In the genomic region with DNA sequence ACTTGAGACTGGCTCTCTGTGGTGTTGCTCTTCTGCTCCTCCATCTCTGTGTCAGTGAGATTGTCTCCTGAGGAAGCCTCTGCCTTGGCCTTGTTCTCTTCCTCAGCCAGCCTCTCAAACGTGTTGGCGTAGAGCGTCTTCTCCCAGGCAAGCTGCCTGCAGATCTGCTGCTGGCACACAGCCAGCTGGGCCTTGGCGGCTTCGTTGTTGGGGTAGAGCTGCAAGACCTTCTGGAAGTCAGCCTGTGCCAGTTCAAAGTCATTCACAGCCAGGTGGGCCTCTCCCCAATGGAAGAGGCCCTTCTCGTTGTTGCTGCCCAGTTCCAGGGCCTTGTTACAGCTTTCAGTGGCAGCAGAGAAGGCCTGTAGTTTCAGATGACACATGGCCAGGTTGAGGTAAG, we compare ENCODE assay signal across 26 cellular contexts.
"Had no signal": no experiment of that assay in that cellular context is flagged by ENCODE, and none has a peak within 500 bp of the region (broad histone marks: within the 10 kb centered on the region; RNA-seq: fewer than 3 reads in every experiment).

No MANE protein-coding gene starts in this region.

- H3K27ac ChIP-seq: coronary artery, esophagus muscularis mucosa, foreskin keratinocyte, gastroesophageal sphincter, heart left ventricle, hepatocyte, left lung, ovary, psoas muscle, sigmoid colon, thoracic aorta, tibial nerve, upper lobe of right lung, uterus had no signal

- H3K9me3 ChIP-seq: esophagus muscularis mucosa, gastroesophageal sphincter, left lung, sigmoid colon, thoracic aorta, upper lobe of right lung, uterus had no signal

- ATAC-seq: foreskin keratinocyte; gastroesophageal sphincter; heart left ventricle; left cardiac atrium; left lung; naive thymus-derived CD8-positive, alpha-beta T cell; psoas muscle; right cardiac atrium; upper lobe of right lung had no signal

- DNase-seq: dermis blood vessel endothelial cell; effector memory CD4-positive, alpha-beta T cell; foreskin keratinocyte; heart left ventricle; left cardiac atrium; mammary epithelial cell; naive thymus-derived CD8-positive, alpha-beta T cell; nephron progenitor cell; occipital lobe; ovary; psoas muscle; sigmoid colon; stimulated activated CD4-positive, alpha-beta T cell treated with anti-CD3 and anti-CD28 coated beads, Interleukin-2, amount 100 ng/mL, for 24 hours; stimulated activated CD4-positive, alpha-beta T cell treated with anti-CD3 and anti-CD28 coated beads, Interleukin-4, amount 100 ng/mL, for 24 hours; upper lobe of right lung; uterus had no signal

- H3K9me3 Mint-ChIP-seq: stimulated activated naive CD8-positive, alpha-beta T cell treated with anti-CD3 and anti-CD28 coated beads, Interleukin-15, Interleukin-2, amounts not matched to agents 100 ng/mL and 50 ng/mL, for 24 hours had no signal

- H3K36me3 ChIP-seq: esophagus muscularis mucosa, gastroesophageal sphincter, heart left ventricle, left lung, ovary, sigmoid colon, thoracic aorta, tibial nerve, upper lobe of right lung, uterus had no signal

- H3K4me1 ChIP-seq: esophagus muscularis mucosa, foreskin keratinocyte, gastroesophageal sphincter, heart left ventricle, left lung, psoas muscle, sigmoid colon, tibial nerve, upper lobe of right lung, uterus had no signal

- H3K27ac Mint-ChIP-seq: naive thymus-derived CD8-positive, alpha-beta T cell; nephron progenitor cell; stimulated activated effector memory CD8-positive, alpha-beta T cell treated with anti-CD3 and anti-CD28 coated beads, Interleukin-12 subunit alpha, Interleukin-12 subunit beta, amount 100 ng/mL, for 72 hours; stimulated activated naive CD8-positive, alpha-beta T cell treated with anti-CD3 and anti-CD28 coated beads, Interleukin-15, Interleukin-2, amounts not matched to agents 100 ng/mL and 50 ng/mL, for 24 hours had no signal

- H3K4me1 Mint-ChIP-seq: naive thymus-derived CD8-positive, alpha-beta T cell; nephron progenitor cell; stimulated activated effector memory CD8-positive, alpha-beta T cell treated with anti-CD3 and anti-CD28 coated beads, Interleukin-12 subunit alpha, Interleukin-12 subunit beta, amount 100 ng/mL, for 72 hours had no signal

- H3K4me3 ChIP-seq: coronary artery, esophagus muscularis mucosa, gastroesophageal sphincter, heart left ventricle, hepatocyte, left lung, ovary, psoas muscle, sigmoid colon, thoracic aorta, tibial nerve, upper lobe of right lung, uterus had no signal

- H3K27me3 Mint-ChIP-seq: naive thymus-derived CD8-positive, alpha-beta T cell; stimulated activated naive CD8-positive, alpha-beta T cell treated with anti-CD3 and anti-CD28 coated beads, Interleukin-15, Interleukin-2, amounts not matched to agents 100 ng/mL and 50 ng/mL, for 24 hours had no signal

- H3K36me3 Mint-ChIP-seq: naive thymus-derived CD8-positive, alpha-beta T cell; stimulated activated effector memory CD8-positive, alpha-beta T cell treated with anti-CD3 and anti-CD28 coated beads, Interleukin-12 subunit alpha, Interleukin-12 subunit beta, amount 100 ng/mL, for 72 hours had no signal

- H3K27me3 ChIP-seq: esophagus muscularis mucosa, foreskin keratinocyte, gastroesophageal sphincter, heart left ventricle, hepatocyte, left lung, ovary, sigmoid colon, tibial nerve, upper lobe of right lung, uterus had no signal

- H3K4me3 Mint-ChIP-seq: naive thymus-derived CD8-positive, alpha-beta T cell; nephron progenitor cell; stimulated activated effector memory CD8-positive, alpha-beta T cell treated with anti-CD3 and anti-CD28 coated beads, Interleukin-12 subunit alpha, Interleukin-12 subunit beta, amount 100 ng/mL, for 72 hours; stimulated activated naive CD8-positive, alpha-beta T cell treated with anti-CD3 and anti-CD28 coated beads, Interleukin-15, Interleukin-2, amounts not matched to agents 100 ng/mL and 50 ng/mL, for 24 hours had no signal
